26 cellular contexts compared by ENCODE assay signal in the genomic region with DNA sequence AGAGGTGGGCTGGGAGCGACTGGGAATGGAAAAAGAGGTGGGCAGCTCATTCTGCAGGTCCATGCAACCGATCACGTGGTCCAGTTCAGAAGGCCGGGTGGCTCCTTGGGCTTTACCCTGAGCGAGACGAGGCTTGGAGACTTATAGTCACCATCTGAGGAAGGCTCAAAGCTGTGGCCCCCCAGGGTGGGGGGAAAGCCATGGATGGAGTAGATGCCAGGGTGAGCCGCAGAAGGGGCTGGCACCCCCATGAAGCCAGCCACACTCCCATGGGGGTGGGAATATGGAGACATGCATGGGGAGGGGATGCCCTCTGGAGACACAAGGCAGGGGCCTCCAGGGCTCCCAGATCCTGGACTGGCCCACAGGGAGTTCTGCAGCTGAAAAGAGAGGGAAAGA. TPM values are rescaled to one million over a fixed set of nuclear protein-coding genes. Genes with fewer than 3 reads are reported as not detected.
"Had no signal": no experiment of that assay in that cellular context is flagged by ENCODE, and none has a peak within 500 bp of the region (broad histone marks: within the 10 kb centered on the region; RNA-seq: fewer than 3 reads in every experiment).

No MANE protein-coding gene starts in this region.

- H3K4me1 Mint-ChIP-seq: activated CD4-positive, alpha-beta T cell treated with anti-CD3 and anti-CD28 coated beads for 36 hours; activated CD4-positive, alpha-beta T cell treated with anti-CD3 and anti-CD28 coated beads, Interleukin-2, amount 10 ng/mL, durations not matched to agents 7 days and 5 days; WTC11 had no signal

- DNase-seq: amniotic stem cell, brain microvascular endothelial cell had no signal

- ATAC-seq: body of pancreas had no signal

- FAIRE-seq: astrocyte, TTC549 had no signal

- H3K4me3 ChIP-seq: adrenal gland, body of pancreas, breast epithelium had no signal

- H3K9me3 Mint-ChIP-seq: activated CD4-positive, alpha-beta memory T cell treated with anti-CD3 and anti-CD28 coated beads for 36 hours; activated CD4-positive, alpha-beta T cell treated with anti-CD3 and anti-CD28 coated beads, Interleukin-2, amount 10 ng/mL, durations not matched to agents 7 days and 5 days; activated CD8-positive, alpha-beta T cell treated with anti-CD3 and anti-CD28 coated beads for 36 hours; activated naive CD4-positive, alpha-beta T cell treated with anti-CD3 and anti-CD28 coated beads for 36 hours; activated naive CD4-positive, alpha-beta T cell treated with anti-CD3 and anti-CD28 coated beads, Interleukin-2, amount 50 U/mL, for 72 hours; activated naive CD8-positive, alpha-beta T cell treated with anti-CD3 and anti-CD28 coated beads for 36 hours; activated T-cell treated with anti-CD3 and anti-CD28 coated beads, Interleukin-2, amount 50 U/mL, for 4 hours; activated T-cell treated with anti-CD3 and anti-CD28 coated beads, Interleukin-2, amount 50 U/mL, for 72 hours; activated T-helper 1 cell treated with anti-CD3 and anti-CD28 coated beads, Interleukin-12 subunit alpha, Interleukin-12 subunit beta, Interleukin-2, Interleukin-4 antibody, amounts not matched to agents 30 ng/mL and 10 ng/mL and 1 ng/mL, durations not matched to agents 14 hours and 24 hours and 36 hours; activated T-helper 17 cell treated with anti-CD3 and anti-CD28 coated beads, Interleukin-2, amount 50 U/mL, for 72 hours; T-helper 1 cell treated with Interleukin-12 subunit alpha and Interleukin-12 subunit beta and Interleukin-4 antibody, amounts not matched to agents 30 μg/mL and 1 μg/mL, for 36 hours; T-helper 2 cell treated with Interferon-gamma antibody and Interleukin-4, amounts not matched to agents 5 μg/mL and 100 μg/mL, for 36 hours; WTC11 had no signal

- H3K4me3 Mint-ChIP-seq: activated CD4-positive, alpha-beta memory T cell treated with anti-CD3 and anti-CD28 coated beads for 36 hours; activated CD4-positive, alpha-beta T cell treated with anti-CD3 and anti-CD28 coated beads for 36 hours; activated CD4-positive, alpha-beta T cell treated with anti-CD3 and anti-CD28 coated beads, Interleukin-2, amount 10 ng/mL, durations not matched to agents 7 days and 5 days; activated CD8-positive, alpha-beta T cell treated with anti-CD3 and anti-CD28 coated beads for 36 hours; activated naive CD4-positive, alpha-beta T cell treated with anti-CD3 and anti-CD28 coated beads for 36 hours; activated naive CD8-positive, alpha-beta T cell treated with anti-CD3 and anti-CD28 coated beads for 36 hours; activated T-cell treated with anti-CD3 and anti-CD28 coated beads, Interleukin-2, amount 50 U/mL, for 4 hours; activated T-cell treated with anti-CD3 and anti-CD28 coated beads, Interleukin-2, amount 50 U/mL, for 72 hours; activated T-helper 1 cell treated with anti-CD3 and anti-CD28 coated beads, Interleukin-12 subunit alpha, Interleukin-12 subunit beta, Interleukin-2, Interleukin-4 antibody, amounts not matched to agents 30 ng/mL and 10 ng/mL and 1 ng/mL, durations not matched to agents 14 hours and 24 hours and 36 hours; activated T-helper 17 cell treated with anti-CD3 and anti-CD28 coated beads, Interleukin-2, amount 50 U/mL, for 72 hours; T-helper 1 cell treated with Interleukin-12 subunit alpha and Interleukin-12 subunit beta and Interleukin-4 antibody, amounts not matched to agents 30 μg/mL and 1 μg/mL, for 36 hours; T-helper 2 cell treated with Interferon-gamma antibody and Interleukin-4, amounts not matched to agents 5 μg/mL and 100 μg/mL, for 36 hours; WTC11 had no signal

- H3K27me3 Mint-ChIP-seq: activated CD4-positive, alpha-beta memory T cell treated with anti-CD3 and anti-CD28 coated beads for 36 hours; activated CD4-positive, alpha-beta T cell treated with anti-CD3 and anti-CD28 coated beads for 36 hours; activated CD4-positive, alpha-beta T cell treated with anti-CD3 and anti-CD28 coated beads, Interleukin-2, amount 10 ng/mL, durations not matched to agents 7 days and 5 days; activated CD8-positive, alpha-beta T cell treated with anti-CD3 and anti-CD28 coated beads for 36 hours; activated naive CD8-positive, alpha-beta T cell treated with anti-CD3 and anti-CD28 coated beads for 36 hours; activated T-helper 17 cell treated with anti-CD3 and anti-CD28 coated beads, Interleukin-2, amount 50 U/mL, for 72 hours had no signal

- H3K27me3 ChIP-seq: adrenal gland, body of pancreas, brain microvascular endothelial cell, breast epithelium had no signal

- H3K4me1 ChIP-seq: body of pancreas had no signal

- H3K36me3 ChIP-seq: breast epithelium had no signal

- H3K27ac ChIP-seq: adrenal gland, body of pancreas, brain microvascular endothelial cell, breast epithelium, VCaP had no signal

- H3K9me3 ChIP-seq: adrenal gland, body of pancreas, breast epithelium had no signal

- H3K27ac Mint-ChIP-seq: activated CD4-positive, alpha-beta memory T cell treated with anti-CD3 and anti-CD28 coated beads for 36 hours; activated CD4-positive, alpha-beta T cell treated with anti-CD3 and anti-CD28 coated beads for 36 hours; activated CD8-positive, alpha-beta T cell treated with anti-CD3 and anti-CD28 coated beads for 36 hours; activated naive CD4-positive, alpha-beta T cell treated with anti-CD3 and anti-CD28 coated beads for 36 hours; activated naive CD8-positive, alpha-beta T cell treated with anti-CD3 and anti-CD28 coated beads for 36 hours; activated T-cell treated with anti-CD3 and anti-CD28 coated beads, Interleukin-2, amount 50 U/mL, for 72 hours; T-helper 1 cell treated with Interleukin-12 subunit alpha and Interleukin-12 subunit beta and Interleukin-4 antibody, amounts not matched to agents 30 μg/mL and 1 μg/mL, for 36 hours; T-helper 2 cell treated with Interferon-gamma antibody and Interleukin-4, amounts not matched to agents 5 μg/mL and 100 μg/mL, for 36 hours; WTC11 had no signal

RNA-seq across cellular contexts. Expression of gene ALX3, which starts 9.8 kb away (rescaled TPM):
- total RNA-seq: activated CD4-positive, alpha-beta memory T cell treated with anti-CD3 and anti-CD28 coated beads for 36 hours; activated CD4-positive, alpha-beta T cell treated with anti-CD3 and anti-CD28 coated beads for 36 hours; activated CD4-positive, alpha-beta T cell treated with anti-CD3 and anti-CD28 coated beads, Interleukin-2, amount 10 ng/mL, durations not matched to agents 7 days and 5 days; activated CD8-positive, alpha-beta memory T cell treated with anti-CD3 and anti-CD28 coated beads for 36 hours; activated CD8-positive, alpha-beta T cell treated with anti-CD3 and anti-CD28 coated beads for 36 hours; activated naive CD4-positive, alpha-beta T cell treated with anti-CD3 and anti-CD28 coated beads for 36 hours; activated naive CD4-positive, alpha-beta T cell treated with anti-CD3 and anti-CD28 coated beads, Interleukin-2, amount 50 U/mL, for 72 hours; activated naive CD8-positive, alpha-beta T cell treated with anti-CD3 and anti-CD28 coated beads for 36 hours; activated T-cell treated with anti-CD3 and anti-CD28 coated beads, Interleukin-2, amount 50 U/mL, for 4 hours; activated T-cell treated with anti-CD3 and anti-CD28 coated beads, Interleukin-2, amount 50 U/mL, for 72 hours; activated T-helper 1 cell treated with anti-CD3 and anti-CD28 coated beads, Interleukin-12 subunit alpha, Interleukin-12 subunit beta, Interleukin-2, Interleukin-4 antibody, amounts not matched to agents 30 ng/mL and 10 ng/mL and 1 ng/mL, durations not matched to agents 14 hours and 24 hours and 36 hours; activated T-helper 17 cell treated with anti-CD3 and anti-CD28 coated beads, Interleukin-2, amount 50 U/mL, for 72 hours; adrenal gland; aorta; astrocyte; body of pancreas; cerebellum had no signal
- polyA plus RNA-seq: aorta had no signal

RNA-seq across cellular contexts. Expression of gene UBL4B, which starts 51.6 kb away (rescaled TPM):
- total RNA-seq: activated CD4-positive, alpha-beta memory T cell treated with anti-CD3 and anti-CD28 coated beads for 36 hours; activated CD4-positive, alpha-beta T cell treated with anti-CD3 and anti-CD28 coated beads for 36 hours; activated CD4-positive, alpha-beta T cell treated with anti-CD3 and anti-CD28 coated beads, Interleukin-2, amount 10 ng/mL, durations not matched to agents 7 days and 5 days; activated CD8-positive, alpha-beta memory T cell treated with anti-CD3 and anti-CD28 coated beads for 36 hours; activated CD8-positive, alpha-beta T cell treated with anti-CD3 and anti-CD28 coated beads for 36 hours; activated naive CD4-positive, alpha-beta T cell treated with anti-CD3 and anti-CD28 coated beads for 36 hours; activated naive CD4-positive, alpha-beta T cell treated with anti-CD3 and anti-CD28 coated beads, Interleukin-2, amount 50 U/mL, for 72 hours; activated naive CD8-positive, alpha-beta T cell treated with anti-CD3 and anti-CD28 coated beads for 36 hours; activated T-cell treated with anti-CD3 and anti-CD28 coated beads, Interleukin-2, amount 50 U/mL, for 4 hours; activated T-cell treated with anti-CD3 and anti-CD28 coated beads, Interleukin-2, amount 50 U/mL, for 72 hours; activated T-helper 1 cell treated with anti-CD3 and anti-CD28 coated beads, Interleukin-12 subunit alpha, Interleukin-12 subunit beta, Interleukin-2, Interleukin-4 antibody, amounts not matched to agents 30 ng/mL and 10 ng/mL and 1 ng/mL, durations not matched to agents 14 hours and 24 hours and 36 hours; activated T-helper 17 cell treated with anti-CD3 and anti-CD28 coated beads, Interleukin-2, amount 50 U/mL, for 72 hours; aorta; astrocyte; body of pancreas; cardiac septum; cerebellum had no signal
- polyA plus RNA-seq: aorta had no signal
